8 cellular contexts compared by ENCODE assay signal in the genomic region with DNA sequence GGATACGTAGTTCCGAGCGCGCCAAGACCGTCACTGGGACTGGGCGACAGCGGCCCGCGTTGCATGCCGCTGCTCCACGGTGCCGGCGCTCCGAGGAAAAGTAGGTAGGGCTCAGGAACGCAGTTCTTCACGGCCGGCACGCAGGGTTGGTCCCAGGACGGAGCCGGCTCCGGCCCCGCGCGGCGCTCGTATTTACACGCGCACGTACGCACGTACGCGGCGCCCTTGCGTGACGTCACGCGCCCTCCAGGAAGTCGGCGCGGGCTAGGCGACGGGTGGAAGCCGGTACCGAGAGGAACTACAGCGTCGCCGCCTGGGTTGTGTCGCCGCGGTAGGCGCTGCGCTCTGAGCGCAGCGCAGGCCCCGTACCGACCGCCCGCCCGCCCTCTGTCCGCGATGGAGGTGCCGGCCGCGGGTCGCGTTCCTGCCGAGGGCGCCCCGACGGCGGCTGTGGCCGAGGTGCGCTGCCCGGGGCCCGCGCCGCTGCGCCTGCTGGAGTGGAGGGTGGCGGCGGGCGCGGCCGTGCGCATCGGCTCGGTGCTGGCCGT. TPM values are rescaled to one million over a fixed set of nuclear protein-coding genes. Genes with fewer than 3 reads are reported as not detected.
DNase-seq lines count a peak whose midpoint lies in the region; ATAC-seq, FAIRE-seq and TF ChIP-seq lines count a peak whose summit lies in the region.

A gene with protein sequence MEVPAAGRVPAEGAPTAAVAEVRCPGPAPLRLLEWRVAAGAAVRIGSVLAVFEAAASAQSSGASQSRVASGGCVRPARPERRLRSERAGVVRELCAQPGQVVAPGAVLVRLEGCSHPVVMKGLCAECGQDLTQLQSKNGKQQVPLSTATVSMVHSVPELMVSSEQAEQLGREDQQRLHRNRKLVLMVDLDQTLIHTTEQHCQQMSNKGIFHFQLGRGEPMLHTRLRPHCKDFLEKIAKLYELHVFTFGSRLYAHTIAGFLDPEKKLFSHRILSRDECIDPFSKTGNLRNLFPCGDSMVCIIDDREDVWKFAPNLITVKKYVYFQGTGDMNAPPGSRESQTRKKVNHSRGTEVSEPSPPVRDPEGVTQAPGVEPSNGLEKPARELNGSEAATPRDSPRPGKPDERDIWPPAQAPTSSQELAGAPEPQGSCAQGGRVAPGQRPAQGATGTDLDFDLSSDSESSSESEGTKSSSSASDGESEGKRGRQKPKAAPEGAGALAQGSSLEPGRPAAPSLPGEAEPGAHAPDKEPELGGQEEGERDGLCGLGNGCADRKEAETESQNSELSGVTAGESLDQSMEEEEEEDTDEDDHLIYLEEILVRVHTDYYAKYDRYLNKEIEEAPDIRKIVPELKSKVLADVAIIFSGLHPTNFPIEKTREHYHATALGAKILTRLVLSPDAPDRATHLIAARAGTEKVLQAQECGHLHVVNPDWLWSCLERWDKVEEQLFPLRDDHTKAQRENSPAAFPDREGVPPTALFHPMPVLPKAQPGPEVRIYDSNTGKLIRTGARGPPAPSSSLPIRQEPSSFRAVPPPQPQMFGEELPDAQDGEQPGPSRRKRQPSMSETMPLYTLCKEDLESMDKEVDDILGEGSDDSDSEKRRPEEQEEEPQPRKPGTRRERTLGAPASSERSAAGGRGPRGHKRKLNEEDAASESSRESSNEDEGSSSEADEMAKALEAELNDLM (plus strand): TSS at position 252 of the 548 bp plus-strand sequence. CDS start 145 bp downstream, at position 397.

- H3K36me3 ChIP-seq in BLaER1, result peaks cover 48% of the 10 kb centered on the region
- H3K36me3 ChIP-seq in liver (ENCODE audit: control insufficient read depth in 4 of 4, insufficient read depth in 3 of 4, low read depth in 1 of 4, low read length in 3 of 4), result peaks cover 0 to 3% (median 1%) of the 10 kb centered on the region in 4 donors

- H3K27me3 ChIP-seq in BLaER1 (no peaks in the 10 kb centered on the region), liver (ENCODE audit: control insufficient read depth in 4 of 4, insufficient read depth in 4 of 4, low read length in 3 of 4) (no peaks in the 10 kb centered on the region)

- H3K4me3 ChIP-seq in BLaER1 (peak within 1 kb of the TSS; percentile 93), liver (ENCODE audit: low read depth in 1 of 3, low read length in 3 of 3) (peak within 1 kb of the TSS; percentile 85 to 91 (median 86))

- H4K20me1 ChIP-seq in BLaER1, result peaks cover 50% of the 10 kb centered on the region

- peak within 1 kb of the TSS; percentile 90 for H3K27ac ChIP-seq in BLaER1
- peak within 1 kb of the TSS; percentile 99 to 100 for H3K27ac ChIP-seq in liver (ENCODE audit: low read depth in 1 of 2, low read length in 2 of 2)

- TF ChIP-seq RAD21 in liver (IDR thresholded peaks at IDR 0.05), result no peak

- FAIRE-seq in GM19239 (lab: Jason Lieb, UNC), result no peak

- H3K4me2 ChIP-seq in BLaER1, result peak within 1 kb of the TSS; percentile 94

- H3K9me3 ChIP-seq in BLaER1 (no peaks in the 10 kb centered on the region), liver (ENCODE audit: control insufficient read depth in 4 of 4, low read length in 3 of 4) (no peaks in the 10 kb centered on the region)

- peak; percentile 66 for ATAC-seq in HG03439 (IDR thresholded peaks at IDR 0.05; ENCODE audit: unreplicated experiment)

- H3K4me1 ChIP-seq in BLaER1 (peaks cover 58% of the 10 kb centered on the region), liver (ENCODE audit: control insufficient read depth in 4 of 4, insufficient read depth in 4 of 4, low read length in 3 of 4) (peaks cover 12 to 32% (median 23%) of the 10 kb centered on the region in 4 donors)

- DNase-seq in GM19239 (ENCODE audit: insufficient read length, low spot score), result peak; percentile 92
- peak; percentile 70 for DNase-seq in NCI-H526 treated with DMSO at 0.1 percent for 48 hours (lab: John Stamatoyannopoulos, UW)
- DNase-seq in activated CD4-positive, alpha-beta T cell treated with anti-CD3 and anti-CD28 coated beads for 48 hours, result peak; percentile 93
- peak; percentile 85 to 95 for DNase-seq in dermis microvascular lymphatic vessel endothelial cell (ENCODE audit: low read depth in 2 of 2)
- DNase-seq in stimulated activated CD4-positive, alpha-beta T cell treated with anti-CD3 and anti-CD28 coated beads, Interleukin-4, amount 100 ng/mL, for 1 hour, result peak; percentile 88

- no peak for TF ChIP-seq CTCF in liver (IDR thresholded peaks at IDR 0.05; ENCODE audit: low read depth, low read length, missing input control)

- H3K9ac ChIP-seq in BLaER1, result peak within 1 kb of the TSS; percentile 87
- H3K9ac ChIP-seq in liver (ENCODE audit: low read depth in 1 of 2, low read length in 2 of 2), result peak within 1 kb of the TSS; percentile 92

- WGBS in liver, result under 1% methylated on average over 88 of the region's 88 CpGs

TF ChIP-seq in liver, 16 proteins besides CTCF, POLR2A, EP300 and RAD21:
- TF ChIP-seq, protein P1, sequence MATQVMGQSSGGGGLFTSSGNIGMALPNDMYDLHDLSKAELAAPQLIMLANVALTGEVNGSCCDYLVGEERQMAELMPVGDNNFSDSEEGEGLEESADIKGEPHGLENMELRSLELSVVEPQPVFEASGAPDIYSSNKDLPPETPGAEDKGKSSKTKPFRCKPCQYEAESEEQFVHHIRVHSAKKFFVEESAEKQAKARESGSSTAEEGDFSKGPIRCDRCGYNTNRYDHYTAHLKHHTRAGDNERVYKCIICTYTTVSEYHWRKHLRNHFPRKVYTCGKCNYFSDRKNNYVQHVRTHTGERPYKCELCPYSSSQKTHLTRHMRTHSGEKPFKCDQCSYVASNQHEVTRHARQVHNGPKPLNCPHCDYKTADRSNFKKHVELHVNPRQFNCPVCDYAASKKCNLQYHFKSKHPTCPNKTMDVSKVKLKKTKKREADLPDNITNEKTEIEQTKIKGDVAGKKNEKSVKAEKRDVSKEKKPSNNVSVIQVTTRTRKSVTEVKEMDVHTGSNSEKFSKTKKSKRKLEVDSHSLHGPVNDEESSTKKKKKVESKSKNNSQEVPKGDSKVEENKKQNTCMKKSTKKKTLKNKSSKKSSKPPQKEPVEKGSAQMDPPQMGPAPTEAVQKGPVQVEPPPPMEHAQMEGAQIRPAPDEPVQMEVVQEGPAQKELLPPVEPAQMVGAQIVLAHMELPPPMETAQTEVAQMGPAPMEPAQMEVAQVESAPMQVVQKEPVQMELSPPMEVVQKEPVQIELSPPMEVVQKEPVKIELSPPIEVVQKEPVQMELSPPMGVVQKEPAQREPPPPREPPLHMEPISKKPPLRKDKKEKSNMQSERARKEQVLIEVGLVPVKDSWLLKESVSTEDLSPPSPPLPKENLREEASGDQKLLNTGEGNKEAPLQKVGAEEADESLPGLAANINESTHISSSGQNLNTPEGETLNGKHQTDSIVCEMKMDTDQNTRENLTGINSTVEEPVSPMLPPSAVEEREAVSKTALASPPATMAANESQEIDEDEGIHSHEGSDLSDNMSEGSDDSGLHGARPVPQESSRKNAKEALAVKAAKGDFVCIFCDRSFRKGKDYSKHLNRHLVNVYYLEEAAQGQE (IDR thresholded peaks at IDR 0.05), result no peak
- TF ChIP-seq, protein P2, sequence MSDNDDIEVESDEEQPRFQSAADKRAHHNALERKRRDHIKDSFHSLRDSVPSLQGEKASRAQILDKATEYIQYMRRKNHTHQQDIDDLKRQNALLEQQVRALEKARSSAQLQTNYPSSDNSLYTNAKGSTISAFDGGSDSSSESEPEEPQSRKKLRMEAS (IDR thresholded peaks at IDR 0.05), result peak; percentile 29
- peak; percentile 48 to 84 for TF ChIP-seq GABPA (IDR thresholded peaks at IDR 0.05 in 1 of 2, conservative IDR thresholded peaks at IDR 0.05 in 1 of 2)
- no peak for TF ChIP-seq NR2F2 (IDR thresholded peaks at IDR 0.05)
- TF ChIP-seq RXRA (IDR thresholded peaks at IDR 0.05), result peak in 1 of 2 donors; percentile 6
- no peak for TF ChIP-seq TAF1 (conservative IDR thresholded peaks at IDR 0.05)
- TF ChIP-seq FOXA1 (IDR thresholded peaks at IDR 0.05), result no peak
- TF ChIP-seq HNF4G (IDR thresholded peaks at IDR 0.05), result no peak
- no peak for TF ChIP-seq JUND (IDR thresholded peaks at IDR 0.05)
- TF ChIP-seq, protein P3, sequence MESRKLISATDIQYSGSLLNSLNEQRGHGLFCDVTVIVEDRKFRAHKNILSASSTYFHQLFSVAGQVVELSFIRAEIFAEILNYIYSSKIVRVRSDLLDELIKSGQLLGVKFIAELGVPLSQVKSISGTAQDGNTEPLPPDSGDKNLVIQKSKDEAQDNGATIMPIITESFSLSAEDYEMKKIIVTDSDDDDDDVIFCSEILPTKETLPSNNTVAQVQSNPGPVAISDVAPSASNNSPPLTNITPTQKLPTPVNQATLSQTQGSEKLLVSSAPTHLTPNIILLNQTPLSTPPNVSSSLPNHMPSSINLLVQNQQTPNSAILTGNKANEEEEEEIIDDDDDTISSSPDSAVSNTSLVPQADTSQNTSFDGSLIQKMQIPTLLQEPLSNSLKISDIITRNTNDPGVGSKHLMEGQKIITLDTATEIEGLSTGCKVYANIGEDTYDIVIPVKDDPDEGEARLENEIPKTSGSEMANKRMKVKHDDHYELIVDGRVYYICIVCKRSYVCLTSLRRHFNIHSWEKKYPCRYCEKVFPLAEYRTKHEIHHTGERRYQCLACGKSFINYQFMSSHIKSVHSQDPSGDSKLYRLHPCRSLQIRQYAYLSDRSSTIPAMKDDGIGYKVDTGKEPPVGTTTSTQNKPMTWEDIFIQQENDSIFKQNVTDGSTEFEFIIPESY (IDR thresholded peaks at IDR 0.05), result no peak
- TF ChIP-seq YY1 (IDR thresholded peaks at IDR 0.05), result peak; percentile 61
- TF ChIP-seq FOXA2 (IDR thresholded peaks at IDR 0.05), result peak; percentile 10
- TF ChIP-seq HNF4A (conservative IDR thresholded peaks at IDR 0.05), result no peak
- peak in 1 of 2 donors; percentile 32 for TF ChIP-seq EGR1 (IDR thresholded peaks at IDR 0.05; ENCODE audit: low read depth in 2 of 2)
- TF ChIP-seq, protein P4, sequence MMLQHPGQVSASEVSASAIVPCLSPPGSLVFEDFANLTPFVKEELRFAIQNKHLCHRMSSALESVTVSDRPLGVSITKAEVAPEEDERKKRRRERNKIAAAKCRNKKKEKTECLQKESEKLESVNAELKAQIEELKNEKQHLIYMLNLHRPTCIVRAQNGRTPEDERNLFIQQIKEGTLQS (IDR thresholded peaks at IDR 0.05), result no peak
- peak; percentile 46 for TF ChIP-seq SP1 (IDR thresholded peaks at IDR 0.05)

RNA-seq across cellular contexts. Expression of the gene that starts here (rescaled TPM):
- total RNA-seq in dermis microvascular lymphatic vessel endothelial cell, result 19.9 and 27.7 TPM in 2 replicates
- total RNA-seq in liver, result 10 to 100 TPM; 13.5 to 13.9 TPM
- polyA plus RNA-seq in liver, result 1 to 10 TPM; 2.7 to 7.6 TPM

Comparison
In these comparisons a context has a peak if more than half of its experiments do, and no peak if none do; other contexts are left out.
1. Peak in every context shown above with its lines: DNase-seq, ATAC-seq, H3K4me3 ChIP-seq and H3K27ac ChIP-seq.